In genomic region chr2:190533175-190533967, GRCh38 we compare ENCODE assay signal across 1 cellular context.
TF ChIP-seq lines count a peak whose summit lies in the region.

No MANE protein-coding gene starts in this region.

TF ChIP-seq in HepG2, 621 proteins besides CTCF, POLR2A, EP300 and RAD21 (continued from another document):
- TF ChIP-seq ARID4A (CRISPR knock-in tag; IDR thresholded peaks at IDR 0.05; ENCODE audit: borderline replicate concordance) (no peak), ZFP1 (CRISPR knock-in tag; IDR thresholded peaks at IDR 0.05) (no peak), ZBTB33 (CRISPR knock-in tag; IDR thresholded peaks at IDR 0.05) (peak; percentile 48; the same call in 1 of the 2 replicates), AGO2 (optimal IDR thresholded peaks at IDR 0.05; ENCODE audit: low read depth, low read length) (no peak), SP2 (CRISPR knock-in tag; IDR thresholded peaks at IDR 0.05) (no peak), ZKSCAN5 (CRISPR knock-in tag; IDR thresholded peaks at IDR 0.05) (no peak), ZSCAN22 (CRISPR knock-in tag; IDR thresholded peaks at IDR 0.05) (no peak), ZNF292 (CRISPR knock-in tag; IDR thresholded peaks at IDR 0.05; ENCODE audit: borderline replicate concordance, low read depth) (no peak), ZNF207 (IDR thresholded peaks at IDR 0.05; ENCODE audit: borderline replicate concordance) (no peak), ZNF138 (CRISPR knock-in tag; IDR thresholded peaks at IDR 0.05; ENCODE audit: low read depth) (no peak), THAP11 (CRISPR knock-in tag; IDR thresholded peaks at IDR 0.05) (no peak), HDAC1 (CRISPR knock-in tag; IDR thresholded peaks at IDR 0.05) (peak; percentile 36; the same call in 1 of the 2 replicates), ZNF574 (CRISPR knock-in tag; IDR thresholded peaks at IDR 0.05) (no peak), KLF16 (CRISPR knock-in tag; IDR thresholded peaks at IDR 0.05) (no peak), CAMTA2 (CRISPR knock-in tag; IDR thresholded peaks at IDR 0.05; ENCODE audit: borderline replicate concordance) (no peak), ZNF839 (CRISPR knock-in tag; IDR thresholded peaks at IDR 0.05; ENCODE audit: borderline replicate concordance) (no peak)
